Comparison of ENCODE assay signal across 14 cellular contexts in genomic region chr6:28817808-28818145, GRCh38.
A peak's percentile ranks its signal among the peaks of the same experiment; 100 is the strongest.
DNase-seq lines count a peak whose midpoint lies in the region; ATAC-seq and TF ChIP-seq lines count a peak whose summit lies in the region.
"Had no signal": no experiment of that assay in that cellular context is flagged by ENCODE, and none has a peak within 500 bp of the region (broad histone marks: within the 10 kb centered on the region; RNA-seq: fewer than 3 reads in every experiment).

No MANE protein-coding gene starts in this region.

- peaks cover 93% of the 10 kb centered on the region for H3K27me3 Mint-ChIP-seq in mesothelial cell of epicardium (ENCODE audit: low read depth)

- POLR2A ChIA-PET in HCT116 (lab: Charles Lee), result interaction anchor here (0.7 to 1.0 kb wide), 3 partner anchors 21 to 181 kb away, joined by 3 read pairs; no protein-coding TSS in a partner anchor

- H3K4me3 ChIP-seq in ACC112 (ENCODE audit: low read depth, low read length) (peak overlapping the region; percentile 65), HCT116 (replicated peaks in 1 of 2; ENCODE audit: low read depth in 1 of 2, low read length in 2 of 2) (peak overlapping the region; percentile 34 to 46), RWPE2 (ENCODE audit: severe bottlenecking) (peak overlapping the region; percentile 26), iPS DF 6.9 (ENCODE audit: low read length) (peak overlapping the region; percentile 15; the same call in 1 of the 2 replicates)
- H3K4me3 ChIP-seq: gastrocnemius medialis had no signal

- no peaks in the 10 kb centered on the region for H4K20me1 ChIP-seq in HCT116 (ENCODE audit: insufficient read depth)

- no peaks in the 10 kb centered on the region for H3K9me3 Mint-ChIP-seq in mesothelial cell of epicardium
- H3K9me3 Mint-ChIP-seq: activated naive CD4-positive, alpha-beta T cell treated with anti-CD3 and anti-CD28 coated beads for 36 hours had no signal

- H3K4me1 Mint-ChIP-seq in mesothelial cell of epicardium, result peaks cover 8% of the 10 kb centered on the region

- H3K9me3 ChIP-seq in HCT116 (ENCODE audit: control insufficient read depth in 1 of 2, insufficient read depth in 1 of 2, low read depth in 1 of 2, low read length in 2 of 2), result no peaks in the 10 kb centered on the region
- no peaks in the 10 kb centered on the region for H3K9me3 ChIP-seq in RWPE2 (ENCODE audit: severe bottlenecking)
- no peaks in the 10 kb centered on the region for H3K9me3 ChIP-seq in iPS DF 6.9 (ENCODE audit: control insufficient read depth, insufficient read depth, low read length)
- H3K9me3 ChIP-seq: gastrocnemius medialis had no signal

- H3K4me2 ChIP-seq in HCT116 (ENCODE audit: low read length), result peak overlapping the region; percentile 77

- RAD21 ChIA-PET in HCT116 (lab: Charles Lee; ENCODE audit: low non-redundant PET in 1 of 2, low total read pairs in 2 of 2, uncharacterized antibody in 2 of 2, unreplicated experiment in 2 of 2), result interaction anchor here in 1 of 2 experiments (0.7 kb wide), 1 partner anchor 139 kb away, joined by 10 read pairs; no protein-coding TSS in a partner anchor

- no peak overlapping the region for H3K9ac ChIP-seq in HCT116 (ENCODE audit: low read length)

- TF ChIP-seq POLR2A in HCT116 (IDR thresholded peaks at IDR 0.05; ENCODE audit: borderline replicate concordance, extremely low read depth, insufficient read depth, insufficient read length), result no peak

- ATAC-seq in HCT116, result peak; percentile 73
- ATAC-seq in RWPE2 (ENCODE audit: low read depth), result no peak
- ATAC-seq: gastrocnemius medialis had no signal

- no peaks in the 10 kb centered on the region for H3K9me2 ChIP-seq in HCT116 (ENCODE audit: insufficient read depth)

- H3K27ac ChIP-seq in ACC112 (ENCODE audit: low read depth, low read length), result no peak overlapping the region
- H3K27ac ChIP-seq in HCT116 (ENCODE audit: low read depth, low read length), result no peak overlapping the region
- H3K27ac ChIP-seq in RWPE2 (ENCODE audit: poor library complexity, severe bottlenecking), result no peak overlapping the region
- H3K27ac ChIP-seq in iPS DF 6.9 (ENCODE audit: low read length), result no peak overlapping the region
- H3K27ac ChIP-seq: gastrocnemius medialis had no signal

- H3K36me3 ChIP-seq in ACC112 (ENCODE audit: insufficient read depth, low read length) (no peaks in the 10 kb centered on the region), HCT116 (ENCODE audit: control insufficient read depth in 1 of 2, insufficient read depth in 2 of 2, low read length in 2 of 2) (no peaks in the 10 kb centered on the region), RWPE2 (ENCODE audit: low read depth) (no peaks in the 10 kb centered on the region), iPS DF 6.9 (ENCODE audit: control insufficient read depth, insufficient read depth, low read length) (no peaks in the 10 kb centered on the region)
- H3K36me3 ChIP-seq: gastrocnemius medialis had no signal

- no peak overlapping the region for H3K4me3 Mint-ChIP-seq in mesothelial cell of epicardium
- H3K4me3 Mint-ChIP-seq: B cell had no signal

- intact Hi-C loops in HCT116 (cut with micrococcal nuclease), result no loop called here

- TF ChIP-seq RAD21 in HCT116 (IDR thresholded peaks at IDR 0.05; ENCODE audit: low read depth), result no peak

- H3K27me3 ChIP-seq in ACC112 (ENCODE audit: insufficient read depth, low read length), result peaks cover 76% of the 10 kb centered on the region
- no peaks in the 10 kb centered on the region for H3K27me3 ChIP-seq in HCT116 (ENCODE audit: insufficient read depth, low read length)
- H3K27me3 ChIP-seq in RWPE2 (ENCODE audit: insufficient read depth, poor library complexity, severe bottlenecking), result peaks cover 79% of the 10 kb centered on the region
- peaks cover 48% of the 10 kb centered on the region for H3K27me3 ChIP-seq in iPS DF 6.9 (ENCODE audit: control insufficient read depth, insufficient read depth, low read length)

- no TSS peak for BruUV-seq in HCT116 (replicated peaks; lab: Mats Ljungman, UMichigan)

- no peak overlapping the region for H2AFZ ChIP-seq in ACC112 (ENCODE audit: low read length, unreplicated experiment)
- peak overlapping the region; percentile 74 for H2AFZ ChIP-seq in HCT116 (ENCODE audit: low read depth, low read length, poor library complexity, severe bottlenecking)

- no CpG with 5 or more reads among the region's 7 CpGs for WGBS in iPS DF 6.9 (ENCODE audit: insufficient coverage, insufficient read length)

- no peaks in the 10 kb centered on the region for H3K36me3 Mint-ChIP-seq in mesothelial cell of epicardium

- DNase-seq in HCT116 (ENCODE audit: low read depth, low spot score), result no peak
- no peak for DNase-seq in RWPE2 (ENCODE audit: low spot score)
- DNase-seq in iPS DF 6.9 (ENCODE audit: low read depth, low spot score), result no peak
- no peak for DNase-seq in 8988T
- DNase-seq in stimulated activated CD4-positive, alpha-beta T cell treated with anti-CD3 and anti-CD28 coated beads, Interleukin-4, amount 100 ng/mL, for 4 hours, result no peak
- DNase-seq in mesothelial cell of epicardium (ENCODE audit: low spot score in 2 of 2, unreplicated experiment in 2 of 2), result no peak
- no peak for DNase-seq in NCI-H510A treated with DMSO at 0.1 percent for 48 hours (lab: John Stamatoyannopoulos, UW)
- DNase-seq: activated CD4-positive, alpha-beta T cell treated with anti-CD3 and anti-CD28 coated beads for 1 hour; activated CD8-positive, alpha-beta memory T cell treated with anti-CD3 and anti-CD28 coated beads, Interleukin-2, amount 50 U/mL, for 4 hours; effector memory CD4-positive, alpha-beta T cell; gastrocnemius medialis had no signal

- TF ChIP-seq CTCF in HCT116 (IDR thresholded peaks at IDR 0.05 in 2 of 3, conservative IDR thresholded peaks at IDR 0.05 in 1 of 3; ENCODE audit: borderline replicate concordance in 1 of 3, insufficient read depth in 1 of 3, low read depth in 2 of 3, low read length in 2 of 3) (no peak), RWPE2 (IDR thresholded peaks at IDR 0.05; ENCODE audit: poor library complexity, severe bottlenecking) (no peak), mesothelial cell of epicardium (IDR thresholded peaks at IDR 0.05; ENCODE audit: unreplicated experiment) (no peak)

- no peaks in the 10 kb centered on the region for H3K79me2 ChIP-seq in ACC112 (ENCODE audit: control insufficient read depth, insufficient read depth, low read length, unreplicated experiment)
- H3K79me2 ChIP-seq in HCT116 (ENCODE audit: insufficient read depth, low read length), result no peaks in the 10 kb centered on the region

- no peak overlapping the region for H3K27ac Mint-ChIP-seq in mesothelial cell of epicardium
- H3K27ac Mint-ChIP-seq: B cell had no signal

- CTCF ChIA-PET in HCT116 (lab: Charles Lee), result interaction anchor here (1.4 kb wide), 1 partner anchor 20 kb away, joined by 4 read pairs; no protein-coding TSS in a partner anchor

- peaks cover 5% of the 10 kb centered on the region for H3K4me1 ChIP-seq in ACC112 (ENCODE audit: control insufficient read depth, insufficient read depth, low read length, unreplicated experiment)
- H3K4me1 ChIP-seq in HCT116 (ENCODE audit: control insufficient read depth in 1 of 2, insufficient read depth in 2 of 2, low read length in 2 of 2), result peaks cover 0 to 8% of the 10 kb centered on the region in 2 experiments; a peak in 1 of 4 replicates
- peaks cover 2% of the 10 kb centered on the region for H3K4me1 ChIP-seq in RWPE2 (ENCODE audit: insufficient read depth, poor library complexity, severe bottlenecking)
- no peaks in the 10 kb centered on the region for H3K4me1 ChIP-seq in iPS DF 6.9 (ENCODE audit: control insufficient read depth, insufficient read depth, low read length)
- H3K4me1 ChIP-seq: gastrocnemius medialis had no signal

TF ChIP-seq in HCT116, 20 proteins besides CTCF, POLR2A, EP300 and RAD21 (continues in another document):
- TF ChIP-seq, protein P1, sequence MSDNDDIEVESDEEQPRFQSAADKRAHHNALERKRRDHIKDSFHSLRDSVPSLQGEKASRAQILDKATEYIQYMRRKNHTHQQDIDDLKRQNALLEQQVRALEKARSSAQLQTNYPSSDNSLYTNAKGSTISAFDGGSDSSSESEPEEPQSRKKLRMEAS (IDR thresholded peaks at IDR 0.05), result no peak
- TF ChIP-seq ZFX (IDR thresholded peaks at IDR 0.05), result no peak
- TF ChIP-seq CBX3 (IDR thresholded peaks at IDR 0.05; ENCODE audit: low read depth), result no peak
- no peak for TF ChIP-seq ZNF274 (IDR thresholded peaks at IDR 0.05; ENCODE audit: low read depth, low read length)
- TF ChIP-seq SP1 (IDR thresholded peaks at IDR 0.05; ENCODE audit: low read depth), result no peak
- TF ChIP-seq YY1 (IDR thresholded peaks at IDR 0.05; ENCODE audit: extremely low read depth, insufficient replicate concordance, low read depth, low read length), result no peak
- no peak for TF ChIP-seq CEBPB (IDR thresholded peaks at IDR 0.05; ENCODE audit: low read depth)
- TF ChIP-seq TCF7L2 (IDR thresholded peaks at IDR 0.05; ENCODE audit: borderline replicate concordance, extremely low read depth, insufficient read depth, insufficient read length), result no peak
- no peak for TF ChIP-seq SIN3A (IDR thresholded peaks at IDR 0.05; ENCODE audit: low read depth)
- no peak for TF ChIP-seq ELF1 (IDR thresholded peaks at IDR 0.05; ENCODE audit: borderline replicate concordance, low read depth)
- no peak for TF ChIP-seq EGR1 (IDR thresholded peaks at IDR 0.05; ENCODE audit: low read depth)
- TF ChIP-seq JUND (IDR thresholded peaks at IDR 0.05), result no peak
- no peak for TF ChIP-seq POLR2AphosphoS5 (IDR thresholded peaks at IDR 0.05; ENCODE audit: low read depth, low read length)
- TF ChIP-seq, protein P2, sequence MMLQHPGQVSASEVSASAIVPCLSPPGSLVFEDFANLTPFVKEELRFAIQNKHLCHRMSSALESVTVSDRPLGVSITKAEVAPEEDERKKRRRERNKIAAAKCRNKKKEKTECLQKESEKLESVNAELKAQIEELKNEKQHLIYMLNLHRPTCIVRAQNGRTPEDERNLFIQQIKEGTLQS (IDR thresholded peaks at IDR 0.05), result no peak

Comparison
In these comparisons a context has a peak if more than half of its experiments do, and no peak if none do; other contexts are left out.
1. H3K4me3 ChIP-seq: peak in every context shown above with its lines; median percentile 65 in ACC112; 40 in HCT116; 26 in RWPE2; 15 in iPS DF 6.9.